In genomic region chr7:16669581-16669980, GRCh38 we compare ENCODE assay signal across 16 cellular contexts. TPM values are rescaled to one million over a fixed set of nuclear protein-coding genes. Genes with fewer than 3 reads are reported as not detected.
DNase-seq lines count a peak whose midpoint lies in the region; ATAC-seq, FAIRE-seq and TF ChIP-seq lines count a peak whose summit lies in the region.
"Had no signal": no experiment of that assay in that cellular context is flagged by ENCODE, and none has a peak within 500 bp of the region (broad histone marks: within the 10 kb centered on the region; RNA-seq: fewer than 3 reads in every experiment).

No MANE protein-coding gene starts in this region.

- TF ChIP-seq RAD21 in SK-N-SH (IDR thresholded peaks at IDR 0.05; ENCODE audit: low read length) = no peak

- H3F3A ChIP-seq in SK-N-SH (replicated peaks; ENCODE audit: insufficient read depth) = peaks cover 30% of the 10 kb centered on the region

- no peak for TF ChIP-seq CTCF in SK-N-SH (IDR thresholded peaks at IDR 0.05)

- FAIRE-seq in RCC 7860 (lab: Jason Lieb, UNC) = peak; percentile 28

- H3K27me3 ChIP-seq in SK-N-SH (ENCODE audit: insufficient read depth) (no peaks in the 10 kb centered on the region), skeletal muscle satellite cell (ENCODE audit: control insufficient read depth, insufficient read depth, low read length) (no peaks in the 10 kb centered on the region)
- H3K27me3 ChIP-seq: neural progenitor cell, testis had no signal

- WGBS in SK-N-SH (ENCODE audit: low lambda C conversion rate) = 95% methylated on average over 2 of the region's 2 CpGs

- H3K4me1 ChIP-seq in SK-N-SH (ENCODE audit: control insufficient read depth in 1 of 2, insufficient read depth in 2 of 2, low read depth in 1 of 2, low read length in 1 of 2) (peaks cover 7 to 31% of the 10 kb centered on the region in 2 experiments; a peak in 3 of 4 replicates), skeletal muscle satellite cell (ENCODE audit: control insufficient read depth, insufficient read depth, low read length) (peaks cover 35% of the 10 kb centered on the region)
- H3K4me1 ChIP-seq: neural progenitor cell had no signal

- H3K79me2 ChIP-seq in SK-N-SH (ENCODE audit: insufficient read depth) = peaks cover 47% of the 10 kb centered on the region

- ATAC-seq in SK-N-SH treated with all-trans-retinoic acid at 6 μM for 48 hours = no peak
- peak; percentile 17 for ATAC-seq in esophagus mucosa
- ATAC-seq in GM18520 (IDR thresholded peaks at IDR 0.05; ENCODE audit: unreplicated experiment) = no peak
- no peak for ATAC-seq in left lobe of liver

- no peak for TF ChIP-seq EP300 in SK-N-SH (IDR thresholded peaks at IDR 0.05; ENCODE audit: borderline replicate concordance in 1 of 2, low read depth in 1 of 2, low read length in 1 of 2)

- no peaks in the 10 kb centered on the region for H3K9me3 ChIP-seq in SK-N-SH
- no peaks in the 10 kb centered on the region for H3K9me3 ChIP-seq in skeletal muscle satellite cell (replicated peaks; ENCODE audit: low read length)
- H3K9me3 ChIP-seq: testis had no signal

- H3K4me2 ChIP-seq in SK-N-SH = no peak overlapping the region
- H3K4me2 ChIP-seq in skeletal muscle satellite cell (ENCODE audit: low read length) = peak overlapping the region; percentile 2
- H3K4me2 ChIP-seq: neural progenitor cell had no signal

- no peak overlapping the region for H2AFZ ChIP-seq in SK-N-SH (ENCODE audit: low read depth)
- H2AFZ ChIP-seq: neural progenitor cell had no signal

- peaks cover 9 to 21% of the 10 kb centered on the region in 2 experiments for H3K36me3 ChIP-seq in SK-N-SH (replicated peaks in 1 of 2; ENCODE audit: control insufficient read depth in 1 of 2, insufficient read depth in 2 of 2, low read length in 1 of 2)
- H3K36me3 ChIP-seq in skeletal muscle satellite cell (ENCODE audit: insufficient read depth, low read length) = peaks cover 4% of the 10 kb centered on the region

- H3K27ac ChIP-seq in SK-N-SH (ENCODE audit: low read depth in 2 of 2, low read length in 1 of 2) = peak overlapping the region in 1 of 2 experiments; percentile 84; a peak in 2 of 4 replicates
- H3K27ac ChIP-seq: neural progenitor cell had no signal

- H3K4me3 ChIP-seq in SK-N-SH (ENCODE audit: low read depth in 2 of 2, low read length in 1 of 2) (no peak overlapping the region), skeletal muscle satellite cell (ENCODE audit: low read length) (no peak overlapping the region)
- H3K4me3 ChIP-seq: neural progenitor cell, testis had no signal

- CTCF ChIA-PET in SK-N-SH (lab: Yijun Ruan, JAX) = interaction anchor here (0.6 to 0.8 kb wide), 2 partner anchors 9 to 255 kb away, joined by 3 read pairs; no protein-coding TSS in a partner anchor

- DNase-seq in SK-N-SH = no peak
- peak; percentile 19 for DNase-seq in RCC 7860 (ENCODE audit: low spot score)
- no peak for DNase-seq in DMS114 treated with DMSO at 0.1 percent for 48 hours (lab: John Stamatoyannopoulos, UW; ENCODE audit: unreplicated experiment)
- no peak for DNase-seq in left lobe of liver (ENCODE audit: low spot score)
- DNase-seq: ACHN; activated CD4-positive, CD25-positive, alpha-beta regulatory T cell treated with anti-CD3 and anti-CD28 coated beads, Interleukin-2, amount 50 U/mL, for 72 hours; activated CD8-positive, alpha-beta memory T cell treated with anti-CD3 and anti-CD28 coated beads, Interleukin-2, amount 50 U/mL, for 48 hours; activated naive CD4-positive, alpha-beta T cell treated with anti-CD3 and anti-CD28 coated beads, Interleukin-2, amount 10 ng/mL, durations not matched to agents 7 days and 5 days; stimulated activated CD4-positive, alpha-beta T cell treated with anti-CD3 and anti-CD28 coated beads, Interleukin-12 subunit alpha, Interleukin-12 subunit beta, amount 100 ng/mL, for 4 hours; T-helper 1 cell; testis had no signal

- POLR2A ChIA-PET in SK-N-SH (lab: Yijun Ruan, JAX) = no interaction called here

- no peaks in the 10 kb centered on the region for H3K9me2 ChIP-seq in SK-N-SH

- no peak overlapping the region for H3K9ac ChIP-seq in SK-N-SH
- H3K9ac ChIP-seq in skeletal muscle satellite cell (ENCODE audit: low read depth, low read length) = no peak overlapping the region
- H3K9ac ChIP-seq: neural progenitor cell had no signal

- no peaks in the 10 kb centered on the region for H4K20me1 ChIP-seq in SK-N-SH (ENCODE audit: insufficient read depth)

TF ChIP-seq in SK-N-SH, 30 proteins besides CTCF, POLR2A, EP300 and RAD21 (continues in another document):
- TF ChIP-seq FOSL2 (IDR thresholded peaks at IDR 0.05; ENCODE audit: borderline replicate concordance, low read depth) (peak; percentile 41; the same call in 1 of the 2 replicates), IRF3 (IDR thresholded peaks at IDR 0.05; ENCODE audit: low read depth, low read length) (no peak)

TF ChIP-seq in SK-N-SH treated with all-trans-retinoic acid at 6 μM for 48 hours, 23 proteins besides CTCF, POLR2A, EP300 and RAD21:
- no peak for TF ChIP-seq ZC3H10 (CRISPR knock-in tag; IDR thresholded peaks at IDR 0.05)
- TF ChIP-seq CSDC2 (CRISPR knock-in tag; IDR thresholded peaks at IDR 0.05) = no peak
- TF ChIP-seq TCF4 (CRISPR knock-in tag; IDR thresholded peaks at IDR 0.05; ENCODE audit: borderline replicate concordance) = no peak
- TF ChIP-seq GLIS3 (CRISPR knock-in tag; IDR thresholded peaks at IDR 0.05) = no peak
- no peak for TF ChIP-seq PPARA (CRISPR knock-in tag; IDR thresholded peaks at IDR 0.05; ENCODE audit: borderline replicate concordance)
- TF ChIP-seq SNAI2 (CRISPR knock-in tag; IDR thresholded peaks at IDR 0.05) = no peak
- TF ChIP-seq TSHZ2 (CRISPR knock-in tag; IDR thresholded peaks at IDR 0.05) = no peak

RNA-seq across cellular contexts. Expression of gene BZW2, which starts 23.6 kb away (rescaled TPM):
- polyA plus RNA-seq in SK-N-SH (2012; rRNA removed) = 60.4 and 71.9 TPM in 2 replicates
- polyA plus RNA-seq in SK-N-SH (2012; cell fraction: cytosol; rRNA removed) = 94.5 and 115 TPM in 2 replicates
- 43.2 and 51.1 TPM in 2 replicates for polyA plus RNA-seq in SK-N-SH (2012; cell fraction: nucleus; rRNA removed)
- 58.9 TPM for total RNA-seq in esophagus mucosa
- 87.4 and 106 TPM in 2 replicates for total RNA-seq in skeletal muscle satellite cell (2012; rRNA removed)
- 8.4 TPM for total RNA-seq in left lobe of liver

RNA-seq across cellular contexts. Expression of gene ANKMY2, which starts 24.0 kb away (rescaled TPM):
- 15.8 and 22.4 TPM in 2 replicates for polyA plus RNA-seq in SK-N-SH (2012; rRNA removed)
- polyA plus RNA-seq in SK-N-SH (2012; cell fraction: cytosol; rRNA removed) = 21.3 and 22.1 TPM in 2 replicates
- polyA plus RNA-seq in SK-N-SH (2012; cell fraction: nucleus; rRNA removed) = 11.9 and 25.6 TPM in 2 replicates
- total RNA-seq in esophagus mucosa = 7.3 TPM
- total RNA-seq in skeletal muscle satellite cell (2012; rRNA removed) = 14.0 and 14.7 TPM in 2 replicates
- total RNA-seq in left lobe of liver = 8.0 TPM
